Comparison of ENCODE assay signal across 11 cellular contexts in genomic region chr6:107698146-107698545, GRCh38.
A peak's percentile ranks its signal among the peaks of the same experiment; 100 is the strongest.
DNase-seq lines count a peak whose midpoint lies in the region; ATAC-seq and TF ChIP-seq lines count a peak whose summit lies in the region.
"Had no signal": no experiment of that assay in that cellular context is flagged by ENCODE, and none has a peak within 500 bp of the region (broad histone marks: within the 10 kb centered on the region; RNA-seq: fewer than 3 reads in every experiment).

No MANE protein-coding gene starts in this region.

- H4K8ac ChIP-seq in H9 (replicated peaks; ENCODE audit: insufficient read length, low read depth, low read length), result no peak overlapping the region

- H4K91ac ChIP-seq in H9 (ENCODE audit: insufficient read length, low read depth, low read length), result no peak overlapping the region

- H2BK20ac ChIP-seq in H9 (ENCODE audit: low read depth, low read length, poor library complexity, severe bottlenecking), result no peak overlapping the region

- H3T11ph ChIP-seq in H9 (ENCODE audit: low read length), result no peak overlapping the region

- no peaks in the 10 kb centered on the region for H3K79me2 ChIP-seq in H9 (ENCODE audit: insufficient read depth, low read length)

- no peak overlapping the region for H3K18ac ChIP-seq in H9 (ENCODE audit: insufficient read length, low read depth, low read length)

- no peak overlapping the region for H3K4me2 ChIP-seq in H9 (ENCODE audit: insufficient read depth, insufficient read length, low read length)

- H4K5ac ChIP-seq in H9 (ENCODE audit: insufficient read length, low read depth, low read length), result no peak overlapping the region

- no peak overlapping the region; a peak in 1 of 7 replicates for H3K27ac Mint-ChIP-seq in H9
- H3K27ac Mint-ChIP-seq: activated naive CD8-positive, alpha-beta T cell treated with anti-CD3 and anti-CD28 coated beads, Interleukin-2, amount 10 ng/mL, durations not matched to agents 7 days and 5 days; T-helper 17 cell had no signal

- no peak overlapping the region for H3K14ac ChIP-seq in H9 (ENCODE audit: insufficient read depth, low read length)

- no peak overlapping the region for H2AK5ac ChIP-seq in H9 (ENCODE audit: insufficient read length, low read length)

- intact Hi-C loops in left lung (cut with DNase I), result no loop called here

- H3K79me1 ChIP-seq in H9 (ENCODE audit: insufficient read depth, low read depth, low read length, poor library complexity, severe bottlenecking), result no peaks in the 10 kb centered on the region

- TF ChIP-seq CTCF in H9 (conservative IDR thresholded peaks at IDR 0.05), result no peak
- TF ChIP-seq CTCF in astrocyte of the spinal cord (IDR thresholded peaks at IDR 0.05; ENCODE audit: low read depth, low read length), result no peak
- no peak for TF ChIP-seq CTCF in left lung (IDR thresholded peaks at IDR 0.05)

- no peaks in the 10 kb centered on the region for H3K36me3 ChIP-seq in mesodermal cell (ENCODE audit: control insufficient read depth, insufficient read depth, low read length)
- no peaks in the 10 kb centered on the region for H3K36me3 ChIP-seq in left lung

- no peak overlapping the region for H2BK5ac ChIP-seq in H9 (ENCODE audit: insufficient read length, low read length)

- peaks cover 23 to 25% of the 10 kb centered on the region in 2 experiments for H3K4me1 Mint-ChIP-seq in H9

- no peak overlapping the region for H2BK120ac ChIP-seq in H9 (ENCODE audit: low read depth, low read length, poor library complexity, severe bottlenecking)

- H3K27ac ChIP-seq in H9 (ENCODE audit: insufficient read length, low read depth, low read length) (no peak overlapping the region), mesodermal cell (ENCODE audit: low read depth, low read length, severe bottlenecking) (peak overlapping the region; percentile 32), left lung (no peak overlapping the region)

- H3K4me3 ChIP-seq in astrocyte of the spinal cord (ENCODE audit: low read depth, low read length), result no peak overlapping the region
- no peak overlapping the region for H3K4me3 ChIP-seq in mesodermal cell (ENCODE audit: extremely low read depth, insufficient read depth, low read length, poor library complexity, severe bottlenecking)
- no peak overlapping the region for H3K4me3 ChIP-seq in left lung

- no peak for ATAC-seq in GM19328 (IDR thresholded peaks at IDR 0.05; ENCODE audit: unreplicated experiment)
- no peak for ATAC-seq in left lung
- ATAC-seq: T-helper 17 cell had no signal

- no peak overlapping the region for H2BK12ac ChIP-seq in H9 (ENCODE audit: insufficient read length, low read depth, low read length)

- H3K4me3 Mint-ChIP-seq in H9, result no peak overlapping the region
- H3K4me3 Mint-ChIP-seq: activated naive CD8-positive, alpha-beta T cell treated with anti-CD3 and anti-CD28 coated beads, Interleukin-2, amount 10 ng/mL, durations not matched to agents 7 days and 5 days; T-helper 17 cell had no signal

- DNase-seq in AG08396 (ENCODE audit: low spot score), result peak; percentile 56
- DNase-seq in H9, result peak; percentile 10
- DNase-seq in astrocyte of the spinal cord (ENCODE audit: low read depth, low spot score), result peak; percentile 43
- DNase-seq in left lung, result no peak
- no peak for DNase-seq in GF-D8 (lab: John Stamatoyannopoulos, UW)
- no peak for DNase-seq in NCI-H2081 treated with DMSO at 0.1 percent for 48 hours (lab: John Stamatoyannopoulos, UW)
- DNase-seq: activated naive CD8-positive, alpha-beta T cell treated with anti-CD3 and anti-CD28 coated beads, Interleukin-2, amount 10 ng/mL, durations not matched to agents 7 days and 5 days; NCI-H2029 treated with DMSO at 0.1 percent for 48 hours; T-helper 17 cell had no signal

- H3K9me3 Mint-ChIP-seq in H9, result no peaks in the 10 kb centered on the region; a peak in 1 of 5 replicates

- H3K23me2 ChIP-seq in H9 (ENCODE audit: insufficient read length, low read depth, low read length, poor library complexity, severe bottlenecking), result no peaks in the 10 kb centered on the region

- H3K27me3 ChIP-seq in H9 (ENCODE audit: insufficient read depth, low read length) (no peaks in the 10 kb centered on the region), left lung (no peaks in the 10 kb centered on the region)

- H3K27me3 Mint-ChIP-seq in H9 (ENCODE audit: low read depth), result no peaks in the 10 kb centered on the region
- H3K27me3 Mint-ChIP-seq: activated naive CD8-positive, alpha-beta T cell treated with anti-CD3 and anti-CD28 coated beads, Interleukin-2, amount 10 ng/mL, durations not matched to agents 7 days and 5 days; T-helper 17 cell had no signal

- H3K4ac ChIP-seq in H9 (ENCODE audit: low read depth, low read length), result no peak overlapping the region

- no peak overlapping the region for H2AFZ ChIP-seq in H9 (ENCODE audit: low read length)

- no peak overlapping the region for H3K56ac ChIP-seq in H9 (ENCODE audit: insufficient read length, low read depth, low read length)

- no CpG with 5 or more reads among the region's 4 CpGs for WGBS in H9 (ENCODE audit: extremely low coverage, insufficient read length, low lambda C conversion rate)
- 73 to 89% methylated on average over 2 to 3 of the region's 4 CpGs for WGBS in mesodermal cell (ENCODE audit: insufficient coverage in 2 of 2), 2 experiments

- no peaks in the 10 kb centered on the region for H3K9me3 ChIP-seq in H9 (ENCODE audit: control insufficient read depth, low read depth, low read length)
- no peaks in the 10 kb centered on the region for H3K9me3 ChIP-seq in mesodermal cell (ENCODE audit: control insufficient read depth, low read length)
- H3K9me3 ChIP-seq in left lung, result no peaks in the 10 kb centered on the region

- H3K36me3 Mint-ChIP-seq in H9 (ENCODE audit: insufficient read depth in 1 of 3, low read depth in 3 of 3), result peaks cover 0 to 6% (median 0%) of the 10 kb centered on the region in 3 experiments; a peak in 2 of 7 replicates

- no peaks in the 10 kb centered on the region for H4K20me1 ChIP-seq in H9 (ENCODE audit: control insufficient read depth, insufficient read depth, insufficient read length)

- in situ Hi-C loops in astrocyte of the spinal cord (cut with HindIII; ENCODE audit: low sequenced_read_pairs), result no loop called here

- no peak overlapping the region for H3K9ac ChIP-seq in H9 (ENCODE audit: extremely low read depth, insufficient read length, low read length)

- no peak overlapping the region for H2BK15ac ChIP-seq in H9 (ENCODE audit: low read depth, low read length)

- no peak overlapping the region for H3K23ac ChIP-seq in H9 (ENCODE audit: insufficient read length, low read depth, low read length)

- H3K4me1 ChIP-seq in H9 (ENCODE audit: insufficient read depth, low read length) (no peaks in the 10 kb centered on the region; the same call in 1 of the 2 replicates), mesodermal cell (ENCODE audit: control insufficient read depth, insufficient read depth, low read length, poor library complexity, severe bottlenecking) (peaks cover 11% of the 10 kb centered on the region), left lung (no peaks in the 10 kb centered on the region)

Comparison
In these comparisons a context has a peak if more than half of its experiments do, and no peak if none do; other contexts are left out.
1. DNase-seq: peak in AG08396 (single experiment), H9 (single experiment) and astrocyte of the spinal cord (single experiment); none in left lung (0 of 2), GF-D8 (single experiment) and NCI-H2081 treated with DMSO at 0.1 percent for 48 hours (single experiment).